14 cellular contexts compared by ENCODE assay signal in genomic region chr18:21393986-21394385, GRCh38.
"Had no signal": no experiment of that assay in that cellular context is flagged by ENCODE, and none has a peak within 500 bp of the region (broad histone marks: within the 10 kb centered on the region; RNA-seq: fewer than 3 reads in every experiment).

No MANE protein-coding gene starts in this region.

- H3K36me3 ChIP-seq: suprapubic skin, upper lobe of left lung had no signal

- ATAC-seq: stimulated activated naive B cell treated with anti-CD40 and anti-IgM and Interleukin-4, amounts not matched to agents 10 μg/mL and 1 μg/mL and 100 μg/mL, for 72 hours had no signal

- H3K27ac ChIP-seq: SK-N-MC, skin epidermis, suprapubic skin, upper lobe of left lung had no signal

- H3K4me1 ChIP-seq: suprapubic skin, upper lobe of left lung had no signal

- DNase-seq: activated CD4-positive, CD25-positive, alpha-beta regulatory T cell treated with anti-CD3 and anti-CD28 coated beads, Interleukin-2, amount 50 U/mL, for 72 hours; activated naive CD4-positive, alpha-beta T cell treated with Interleukin-2 at 50 U/mL for 16 hours; activated T-cell treated with anti-CD3 and anti-CD28 coated beads for 4 hours; erythroblast; immature natural killer cell; stimulated activated CD4-positive, alpha-beta T cell treated with anti-CD3 and anti-CD28 coated beads, Interleukin-15, amount 100 ng/mL, for 24 hours; stimulated activated CD4-positive, alpha-beta T cell treated with anti-CD3 and anti-CD28 coated beads, Interleukin-4, amount 100 ng/mL, for 1 hour; stimulated activated naive B cell treated with anti-CD40 and anti-IgM and Interleukin-4, amounts not matched to agents 10 μg/mL and 1 μg/mL and 100 μg/mL, for 72 hours; T1000 had no signal

- H3K27me3 ChIP-seq: suprapubic skin, upper lobe of left lung had no signal

- H3K4me3 ChIP-seq: lung, SK-N-MC, skin epidermis, suprapubic skin, upper lobe of left lung had no signal

- H3K9me3 ChIP-seq: suprapubic skin, upper lobe of left lung had no signal
